In the genomic region with DNA sequence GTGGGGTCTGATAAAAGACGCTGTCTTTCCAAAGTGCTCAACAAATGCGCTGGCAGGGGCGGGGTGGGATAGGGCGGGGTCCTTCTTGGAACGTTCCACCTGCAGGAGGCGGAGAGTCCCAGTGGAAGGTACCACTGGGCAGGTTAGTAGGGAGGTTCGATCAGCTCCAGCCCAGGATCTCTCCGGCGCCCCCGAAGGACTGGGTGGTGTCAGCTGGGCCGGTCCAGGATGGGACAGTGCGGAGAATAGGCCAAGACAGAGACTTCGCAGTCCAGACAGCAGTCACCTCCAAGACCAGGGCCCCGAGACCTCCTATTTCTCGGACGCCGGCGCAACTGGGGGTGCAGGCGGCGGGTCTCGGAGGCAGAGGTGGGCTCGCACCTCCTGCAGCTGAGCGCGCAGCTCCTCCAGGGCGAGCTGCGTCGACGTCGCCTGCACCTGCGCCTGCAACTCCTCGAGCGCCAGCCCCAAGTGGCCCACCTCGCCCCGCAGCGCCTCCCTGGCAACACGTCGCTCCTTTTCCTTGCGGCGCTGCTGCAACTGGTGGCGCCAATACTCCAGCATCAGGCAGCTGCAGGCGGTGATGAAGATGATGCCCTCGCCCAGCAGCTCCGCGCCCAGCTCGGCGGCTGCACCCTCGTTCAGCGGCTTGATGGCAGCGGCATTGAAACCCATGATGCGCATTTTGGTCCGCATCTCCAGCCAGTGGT, we compare ENCODE assay signal across 9 cellular contexts. TPM values are rescaled to one million over a fixed set of nuclear protein-coding genes. Genes with fewer than 3 reads are reported as not detected.
DNase-seq lines count a peak whose midpoint lies in the region; ATAC-seq and TF ChIP-seq lines count a peak whose summit lies in the region.
"Had no signal": no experiment of that assay in that cellular context is flagged by ENCODE, and none has a peak within 500 bp of the region (broad histone marks: within the 10 kb centered on the region; RNA-seq: fewer than 3 reads in every experiment).

No MANE protein-coding gene starts in this region.

- no peaks in the 10 kb centered on the region for H3K9me2 ChIP-seq in GM23338 (ENCODE audit: insufficient read depth)

- H3K4me1 Mint-ChIP-seq in GM23338, result peaks cover 16% of the 10 kb centered on the region

- H3K36me3 ChIP-seq in GM23338 (ENCODE audit: insufficient read depth), result peaks cover 20% of the 10 kb centered on the region
- peaks cover 13 to 34% (median 34%) of the 10 kb centered on the region in 4 donors for H3K36me3 ChIP-seq in esophagus muscularis mucosa

- H3K27me3 Mint-ChIP-seq in GM23338 (ENCODE audit: insufficient read depth, low read depth, poor library complexity), result peaks cover 33% of the 10 kb centered on the region
- H3K27me3 Mint-ChIP-seq: stimulated activated naive CD8-positive, alpha-beta T cell treated with anti-CD3 and anti-CD28 coated beads, Interleukin-15, Interleukin-2, amounts not matched to agents 100 ng/mL and 50 ng/mL, for 24 hours had no signal

- peak in 1 of 2 experiments; percentile 55; a peak in 2 of 4 replicates for TF ChIP-seq CTCF in GM23338 (conservative IDR thresholded peaks at IDR 0.05; ENCODE audit: low read depth in 2 of 2)
- TF ChIP-seq CTCF in esophagus muscularis mucosa (IDR thresholded peaks at IDR 0.05), result no peak

- peak overlapping the region; percentile 65 for H3K4me3 ChIP-seq in GM23338
- peak overlapping the region; percentile 39 to 47 (median 44) for H3K4me3 ChIP-seq in esophagus muscularis mucosa

- H3F3A ChIP-seq in GM23338 (replicated peaks; ENCODE audit: low read depth), result peaks cover 32% of the 10 kb centered on the region

- H2AFZ ChIP-seq in GM23338, result peak overlapping the region; percentile 99

- peak overlapping the region; percentile 78 for H3K4me3 Mint-ChIP-seq in GM23338

- TF ChIP-seq POLR2A in esophagus muscularis mucosa (IDR thresholded peaks at IDR 0.05; ENCODE audit: low read depth), result no peak

- H3K27ac ChIP-seq in GM23338 (ENCODE audit: low read depth) (no peak overlapping the region), esophagus muscularis mucosa (replicated peaks in 1 of 4) (peak overlapping the region in 2 of 4 donors; percentile 10 to 66)

- intact Hi-C loops in esophagus muscularis mucosa (cut with DNase I), result loop anchor here (5.0 kb wide), 1 partner anchor 48 kb away; no protein-coding TSS in a partner anchor

- ATAC-seq in GM23338 (peak; percentile 83), HG02970 (IDR thresholded peaks at IDR 0.05; ENCODE audit: low FRiP score, unreplicated experiment) (no peak), HG03139 (IDR thresholded peaks at IDR 0.05; ENCODE audit: unreplicated experiment) (no peak)

- 8% methylated on average over 22 of the region's 51 CpGs for WGBS in esophagus muscularis mucosa

- H3K9me3 ChIP-seq in esophagus muscularis mucosa, result no peaks in the 10 kb centered on the region

- TF ChIP-seq EP300 in esophagus muscularis mucosa (IDR thresholded peaks at IDR 0.05), result no peak

- peak; percentile 97 for DNase-seq in GM23338 (ENCODE audit: low spot score)
- DNase-seq in NCI-H82 (lab: John Stamatoyannopoulos, UW), result peak; percentile 82
- DNase-seq in esophagus muscularis mucosa (ENCODE audit: extremely low spot score), result no peak
- DNase-seq in nucleus accumbens (lab: John Stamatoyannopoulos, UW), result peak in 44 of 56 donors; percentile 16 to 87 (median 68)
- no peak for DNase-seq in T-helper 1 cell
- DNase-seq in KBM-7, result no peak

- peaks cover 48% of the 10 kb centered on the region for H3K36me3 Mint-ChIP-seq in GM23338 (ENCODE audit: low read depth)

- peaks cover 16% of the 10 kb centered on the region for H3K9me3 Mint-ChIP-seq in GM23338
- H3K9me3 Mint-ChIP-seq: stimulated activated naive CD8-positive, alpha-beta T cell treated with anti-CD3 and anti-CD28 coated beads, Interleukin-15, Interleukin-2, amounts not matched to agents 100 ng/mL and 50 ng/mL, for 24 hours had no signal

- H3K4me2 ChIP-seq in GM23338, result peak overlapping the region; percentile 83

- H4K20me1 ChIP-seq in GM23338 (replicated peaks; ENCODE audit: insufficient read depth), result peaks cover 20% of the 10 kb centered on the region

- no peaks in the 10 kb centered on the region for H3K79me2 ChIP-seq in GM23338 (replicated peaks; ENCODE audit: insufficient read depth)

- in situ Hi-C loops in KBM-7 (cut with MboI; ENCODE audit: low pct_unique_long_range_greater_than_20kb, low sequenced_read_pairs), result no loop called here

- H3K4me1 ChIP-seq in GM23338 (ENCODE audit: insufficient read depth) (peaks cover 7% of the 10 kb centered on the region), esophagus muscularis mucosa (peaks cover 29 to 51% (median 48%) of the 10 kb centered on the region in 4 donors)

- peak overlapping the region; percentile 42 for H3K27ac Mint-ChIP-seq in GM23338

- peaks cover 26% of the 10 kb centered on the region for H3K27me3 ChIP-seq in GM23338 (ENCODE audit: insufficient read depth)
- no peaks in the 10 kb centered on the region for H3K27me3 ChIP-seq in esophagus muscularis mucosa

TF ChIP-seq in GM23338, 12 proteins besides CTCF, POLR2A, EP300 and RAD21:
- 0 out of 2 replicates have a peak, but pooled peaks have one; percentile 1 for TF ChIP-seq CREB1 (CRISPR knock-in tag; IDR thresholded peaks at IDR 0.05; ENCODE audit: low read depth)
- TF ChIP-seq, protein P1, sequence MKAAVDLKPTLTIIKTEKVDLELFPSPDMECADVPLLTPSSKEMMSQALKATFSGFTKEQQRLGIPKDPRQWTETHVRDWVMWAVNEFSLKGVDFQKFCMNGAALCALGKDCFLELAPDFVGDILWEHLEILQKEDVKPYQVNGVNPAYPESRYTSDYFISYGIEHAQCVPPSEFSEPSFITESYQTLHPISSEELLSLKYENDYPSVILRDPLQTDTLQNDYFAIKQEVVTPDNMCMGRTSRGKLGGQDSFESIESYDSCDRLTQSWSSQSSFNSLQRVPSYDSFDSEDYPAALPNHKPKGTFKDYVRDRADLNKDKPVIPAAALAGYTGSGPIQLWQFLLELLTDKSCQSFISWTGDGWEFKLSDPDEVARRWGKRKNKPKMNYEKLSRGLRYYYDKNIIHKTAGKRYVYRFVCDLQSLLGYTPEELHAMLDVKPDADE (IDR thresholded peaks at IDR 0.05), result no peak

RNA-seq across cellular contexts. Expression of gene VASP, which starts 21.6 kb away (rescaled TPM):
- 146 and 147 TPM in 2 replicates for total RNA-seq in GM23338 (2014; rRNA removed; shearing (Covaris generic))
- polyA plus RNA-seq in GM23338 (2016; fragmentation: Nextera tagmentation; extraction: Ambion mirVana), result 60.3 and 68.3 TPM in 2 replicates
- 100 to 1,000 TPM; 172 to 321 (median 210) TPM for total RNA-seq in esophagus muscularis mucosa

RNA-seq across cellular contexts. Expression of gene PPM1N, which starts 30.7 kb away (rescaled TPM):
- 9.6 and 15.2 TPM in 2 replicates for total RNA-seq in GM23338 (2014; rRNA removed; shearing (Covaris generic))
- polyA plus RNA-seq in GM23338 (2016; fragmentation: Nextera tagmentation; extraction: Ambion mirVana), result 25.1 and 30.1 TPM in 2 replicates
- 1 to 10 TPM; 1.6 to 3.8 (median 3.0) TPM for total RNA-seq in esophagus muscularis mucosa

RNA-seq across cellular contexts. Expression of gene RTN2, which starts 32.1 kb away (rescaled TPM):
- 22.8 and 32.1 TPM in 2 replicates for total RNA-seq in GM23338 (2014; rRNA removed; shearing (Covaris generic))
- polyA plus RNA-seq in GM23338 (2016; fragmentation: Nextera tagmentation; extraction: Ambion mirVana), result 7.0 and 8.6 TPM in 2 replicates
- 10 to 100 TPM in 3 of 4 donors, 1 to 10 TPM in 1; 7.0 to 23.6 (median 17.2) TPM for total RNA-seq in esophagus muscularis mucosa

RNA-seq across cellular contexts. Expression of gene OPA3, which starts 55.7 kb away (rescaled TPM):
- 13.5 and 14.5 TPM in 2 replicates for total RNA-seq in GM23338 (2014; rRNA removed; shearing (Covaris generic))
- polyA plus RNA-seq in GM23338 (2016; fragmentation: Nextera tagmentation; extraction: Ambion mirVana), result 9.1 and 11.5 TPM in 2 replicates
- 10 to 100 TPM in 2 of 4 donors, 1 to 10 TPM in 2; 6.2 to 20.0 (median 13.8) TPM for total RNA-seq in esophagus muscularis mucosa

Comparison
In these comparisons a context has a peak if more than half of its experiments do, and no peak if none do; other contexts are left out.
1. DNase-seq: peak in GM23338 (single experiment), NCI-H82 (single experiment) and nucleus accumbens (44 of 56); none in esophagus muscularis mucosa (single experiment), T-helper 1 cell (0 of 5) and KBM-7 (single experiment).